1 cellular context compared by ENCODE assay signal in the genomic region with DNA sequence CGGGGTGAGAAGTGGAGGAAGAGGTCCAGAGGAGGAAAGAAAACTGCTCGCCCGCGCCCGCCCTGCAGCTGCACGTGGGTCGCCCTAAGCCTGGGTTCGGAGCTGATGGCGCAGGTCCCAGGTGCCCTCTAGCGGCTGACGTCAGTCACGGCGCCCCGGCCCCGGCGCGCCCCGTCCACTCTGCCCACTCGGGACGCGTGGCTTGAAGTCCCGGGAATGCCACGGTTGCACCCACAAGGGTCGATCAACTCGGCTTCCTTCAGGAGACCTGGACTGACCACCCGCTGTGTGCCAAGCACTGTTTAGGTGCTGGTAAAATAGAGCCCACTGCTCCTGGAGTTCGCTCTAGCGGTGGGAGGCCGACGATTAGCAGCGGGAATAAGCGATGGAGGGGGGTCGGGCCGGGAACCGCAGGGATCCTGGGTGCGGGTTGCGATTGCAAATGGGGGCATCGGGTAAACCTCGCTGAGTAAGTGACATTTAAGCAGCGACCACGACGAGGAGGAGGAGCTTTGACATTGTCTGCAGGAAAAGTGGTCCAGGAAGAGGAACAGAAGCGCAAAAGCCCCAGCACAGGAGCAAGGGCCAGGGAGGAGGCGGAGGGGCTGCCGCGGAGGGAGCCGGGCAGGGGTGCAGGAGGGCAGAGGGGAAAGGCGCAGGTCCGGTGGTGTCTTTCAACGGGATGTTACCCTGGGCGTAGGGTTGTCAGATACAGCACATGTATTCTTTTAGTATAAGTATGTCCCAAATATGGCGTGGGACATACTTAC.
A peak's percentile ranks its signal among the peaks of the same experiment; 100 is the strongest.
TF ChIP-seq lines count a peak whose summit lies in the region.

No MANE protein-coding gene starts in this region.

TF ChIP-seq in GM12878, 131 proteins besides CTCF, POLR2A, EP300 and RAD21 (continued from another document):
- TF ChIP-seq, protein P1, sequence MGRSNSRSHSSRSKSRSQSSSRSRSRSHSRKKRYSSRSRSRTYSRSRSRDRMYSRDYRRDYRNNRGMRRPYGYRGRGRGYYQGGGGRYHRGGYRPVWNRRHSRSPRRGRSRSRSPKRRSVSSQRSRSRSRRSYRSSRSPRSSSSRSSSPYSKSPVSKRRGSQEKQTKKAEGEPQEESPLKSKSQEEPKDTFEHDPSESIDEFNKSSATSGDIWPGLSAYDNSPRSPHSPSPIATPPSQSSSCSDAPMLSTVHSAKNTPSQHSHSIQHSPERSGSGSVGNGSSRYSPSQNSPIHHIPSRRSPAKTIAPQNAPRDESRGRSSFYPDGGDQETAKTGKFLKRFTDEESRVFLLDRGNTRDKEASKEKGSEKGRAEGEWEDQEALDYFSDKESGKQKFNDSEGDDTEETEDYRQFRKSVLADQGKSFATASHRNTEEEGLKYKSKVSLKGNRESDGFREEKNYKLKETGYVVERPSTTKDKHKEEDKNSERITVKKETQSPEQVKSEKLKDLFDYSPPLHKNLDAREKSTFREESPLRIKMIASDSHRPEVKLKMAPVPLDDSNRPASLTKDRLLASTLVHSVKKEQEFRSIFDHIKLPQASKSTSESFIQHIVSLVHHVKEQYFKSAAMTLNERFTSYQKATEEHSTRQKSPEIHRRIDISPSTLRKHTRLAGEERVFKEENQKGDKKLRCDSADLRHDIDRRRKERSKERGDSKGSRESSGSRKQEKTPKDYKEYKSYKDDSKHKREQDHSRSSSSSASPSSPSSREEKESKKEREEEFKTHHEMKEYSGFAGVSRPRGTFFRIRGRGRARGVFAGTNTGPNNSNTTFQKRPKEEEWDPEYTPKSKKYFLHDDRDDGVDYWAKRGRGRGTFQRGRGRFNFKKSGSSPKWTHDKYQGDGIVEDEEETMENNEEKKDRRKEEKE (IDR thresholded peaks at IDR 0.05) = no peak
- TF ChIP-seq, protein P2, sequence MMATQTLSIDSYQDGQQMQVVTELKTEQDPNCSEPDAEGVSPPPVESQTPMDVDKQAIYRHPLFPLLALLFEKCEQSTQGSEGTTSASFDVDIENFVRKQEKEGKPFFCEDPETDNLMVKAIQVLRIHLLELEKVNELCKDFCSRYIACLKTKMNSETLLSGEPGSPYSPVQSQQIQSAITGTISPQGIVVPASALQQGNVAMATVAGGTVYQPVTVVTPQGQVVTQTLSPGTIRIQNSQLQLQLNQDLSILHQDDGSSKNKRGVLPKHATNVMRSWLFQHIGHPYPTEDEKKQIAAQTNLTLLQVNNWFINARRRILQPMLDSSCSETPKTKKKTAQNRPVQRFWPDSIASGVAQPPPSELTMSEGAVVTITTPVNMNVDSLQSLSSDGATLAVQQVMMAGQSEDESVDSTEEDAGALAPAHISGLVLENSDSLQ (IDR thresholded peaks at IDR 0.05) = no peak
- TF ChIP-seq HDAC2 (IDR thresholded peaks at IDR 0.05) (no peak), RELA (IDR thresholded peaks at IDR 0.05; ENCODE audit: borderline replicate concordance, partially characterized antibody) (no peak), CEBPB (IDR thresholded peaks at IDR 0.05; ENCODE audit: borderline replicate concordance in 1 of 2, low read depth in 2 of 2, low read length in 2 of 2) (no peak), CHD2 (IDR thresholded peaks at IDR 0.05; ENCODE audit: borderline replicate concordance, low read depth, low read length) (0 out of 2 replicates have a peak, but pooled peaks have one; percentile 29), HCFC1 (IDR thresholded peaks at IDR 0.05; ENCODE audit: low read length) (no peak), IKZF2 (IDR thresholded peaks at IDR 0.05) (peak; percentile 83 to 85), PML (IDR thresholded peaks at IDR 0.05; ENCODE audit: low read length) (no peak), TAF1 (IDR thresholded peaks at IDR 0.05; ENCODE audit: borderline replicate concordance, low read depth, low read length) (no peak)
TF ChIP-seq in GM12878: peak in this region for 32.
